32 cellular contexts compared by ENCODE assay signal in the genomic region with DNA sequence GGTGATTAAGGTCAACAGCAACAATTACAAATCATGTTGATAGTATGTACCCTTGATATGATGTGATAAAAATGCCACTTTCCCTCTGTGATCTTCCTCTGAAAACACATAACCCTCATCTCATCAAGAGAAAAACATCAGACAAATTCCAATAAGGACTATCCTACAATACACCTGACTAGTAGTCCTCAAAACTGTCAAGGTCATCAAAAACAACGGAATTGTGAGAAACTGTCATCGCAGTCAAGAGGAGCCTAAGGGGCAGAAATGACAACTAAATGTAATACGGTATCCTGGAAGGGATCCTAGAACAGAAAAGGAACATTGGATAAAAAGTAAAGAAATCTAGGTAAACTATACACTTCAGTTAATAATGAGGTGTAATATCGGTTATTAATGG. TPM values are rescaled to one million over a fixed set of nuclear protein-coding genes. Genes with fewer than 3 reads are reported as not detected.
"Had no signal": no experiment of that assay in that cellular context is flagged by ENCODE, and none has a peak within 500 bp of the region (broad histone marks: within the 10 kb centered on the region; RNA-seq: fewer than 3 reads in every experiment).

No MANE protein-coding gene starts in this region.

- H3K27me3 Mint-ChIP-seq: activated CD4-positive, alpha-beta T cell treated with anti-CD3 and anti-CD28 coated beads, Interleukin-2, amount 10 ng/mL, durations not matched to agents 7 days and 5 days; activated naive CD4-positive, alpha-beta T cell treated with anti-CD3 and anti-CD28 coated beads, Interleukin-2, amount 50 U/mL, for 24 hours; activated naive CD8-positive, alpha-beta T cell treated with anti-CD3 and anti-CD28 coated beads, Interleukin-2, amount 10 ng/mL, durations not matched to agents 7 days and 5 days; activated T-cell treated with anti-CD3 and anti-CD28 coated beads, Interleukin-2, amount 50 U/mL, for 24 hours had no signal

- H3K4me3 ChIP-seq: ascending aorta, cardiac muscle cell, MG63 had no signal

- H3K27ac ChIP-seq: ascending aorta, cardiac muscle cell had no signal

- H3K4me3 Mint-ChIP-seq: activated CD4-positive, alpha-beta T cell treated with anti-CD3 and anti-CD28 coated beads for 36 hours; activated CD4-positive, alpha-beta T cell treated with anti-CD3 and anti-CD28 coated beads, Interleukin-2, amount 10 ng/mL, durations not matched to agents 7 days and 5 days; activated CD8-positive, alpha-beta T cell treated with anti-CD3 and anti-CD28 coated beads, Interleukin-2, amount 10 ng/mL, durations not matched to agents 7 days and 5 days; activated naive CD4-positive, alpha-beta T cell treated with anti-CD3 and anti-CD28 coated beads, Interleukin-2, amount 50 U/mL, for 24 hours; activated naive CD8-positive, alpha-beta T cell treated with anti-CD3 and anti-CD28 coated beads, Interleukin-2, amount 10 ng/mL, durations not matched to agents 7 days and 5 days; activated T-cell treated with anti-CD3 and anti-CD28 coated beads, Interleukin-2, amount 50 U/mL, for 24 hours; central memory CD8-positive, alpha-beta T cell; T-helper 1 cell treated with Interleukin-12 subunit alpha and Interleukin-12 subunit beta and Interleukin-4 antibody, amounts not matched to agents 30 μg/mL and 1 μg/mL, for 36 hours; T-helper 2 cell treated with Interferon-gamma antibody and Interleukin-4, amounts not matched to agents 5 μg/mL and 100 μg/mL, for 36 hours; WTC11 had no signal

- H3K27ac Mint-ChIP-seq: activated CD4-positive, alpha-beta T cell treated with anti-CD3 and anti-CD28 coated beads for 36 hours; activated CD4-positive, alpha-beta T cell treated with anti-CD3 and anti-CD28 coated beads, Interleukin-2, amount 10 ng/mL, durations not matched to agents 7 days and 5 days; activated CD8-positive, alpha-beta T cell treated with anti-CD3 and anti-CD28 coated beads, Interleukin-2, amount 10 ng/mL, durations not matched to agents 7 days and 5 days; activated naive CD4-positive, alpha-beta T cell treated with anti-CD3 and anti-CD28 coated beads, Interleukin-2, amount 50 U/mL, for 24 hours; activated naive CD8-positive, alpha-beta T cell treated with anti-CD3 and anti-CD28 coated beads, Interleukin-2, amount 10 ng/mL, durations not matched to agents 7 days and 5 days; activated T-cell treated with anti-CD3 and anti-CD28 coated beads, Interleukin-2, amount 50 U/mL, for 24 hours; activated T-helper 2 cell treated with anti-CD3 and anti-CD28 coated beads, Interferon-gamma antibody, Interleukin-2, Interleukin-4, amounts not matched to agents 10 μg/mL and 5 μg/mL and 100 μg/mL, durations not matched to agents 14 hours and 24 hours and 36 hours; T-helper 2 cell treated with Interferon-gamma antibody and Interleukin-4, amounts not matched to agents 5 μg/mL and 100 μg/mL, for 36 hours; WTC11 had no signal

- FAIRE-seq: TTC549 had no signal

- ATAC-seq: activated CD4-positive, alpha-beta T cell treated with anti-CD3 and anti-CD28 coated beads for 36 hours; activated CD4-positive, CD25-positive, alpha-beta regulatory T cell treated with anti-CD3 and anti-CD28 coated beads, Interleukin-2, amount 50 U/mL, for 24 hours; activated CD8-positive, alpha-beta T cell treated with anti-CD3 and anti-CD28 coated beads, Interleukin-2, amount 10 ng/mL, durations not matched to agents 7 days and 5 days; WTC11 had no signal

- H3K9me3 ChIP-seq: MG63 had no signal

- H3K27me3 ChIP-seq: ascending aorta, MG63 had no signal

- DNase-seq: activated CD4-positive, alpha-beta T cell treated with anti-CD3 and anti-CD28 coated beads for 36 hours; activated CD4-positive, alpha-beta T cell treated with anti-CD3 and anti-CD28 coated beads, Interleukin-2, amount 10 ng/mL, durations not matched to agents 7 days and 5 days; activated CD4-positive, alpha-beta T cell treated with anti-CD3 and anti-CD28 coated beads, Interleukin-2, amount 50 U/mL, for 48 hours; activated CD8-positive, alpha-beta T cell treated with anti-CD3 and anti-CD28 coated beads, Interleukin-2, amount 10 ng/mL, durations not matched to agents 7 days and 5 days; activated gamma-delta T cell; activated naive CD4-positive, alpha-beta T cell treated with Interleukin-2 at 50 U/mL for 16 hours; activated naive CD8-positive, alpha-beta T cell treated with anti-CD3 and anti-CD28 coated beads, Interleukin-2, amount 10 ng/mL, durations not matched to agents 7 days and 5 days; activated T-cell treated with anti-CD3 and anti-CD28 coated beads, Interleukin-2, amount 50 U/mL, for 24 hours; amygdala; Kasumi-1; MG63; NCI-H1048; NCI-H1105 treated with DMSO at 0.1 percent for 48 hours; NCI-H1436; NCI-H1694; NCI-H1930; NCI-H2081 treated with DMSO at 0.1 percent for 48 hours; NCI-H226; NCI-H446 treated with DMSO at 0.1 percent for 48 hours; NCI-H524; NCI-H69; Right ventricle myocardium superior had no signal

- H3K4me1 Mint-ChIP-seq: central memory CD8-positive, alpha-beta T cell had no signal

- H3K36me3 ChIP-seq: ascending aorta, cardiac muscle cell, MG63 had no signal

RNA-seq across cellular contexts. Expression of a gene that starts 59.7 kb away (rescaled TPM):
- total RNA-seq: activated CD4-positive, alpha-beta T cell treated with anti-CD3 and anti-CD28 coated beads, Interleukin-2, amount 10 ng/mL, durations not matched to agents 7 days and 5 days; activated CD8-positive, alpha-beta T cell treated with anti-CD3 and anti-CD28 coated beads, Interleukin-2, amount 10 ng/mL, durations not matched to agents 7 days and 5 days; activated naive CD8-positive, alpha-beta T cell treated with anti-CD3 and anti-CD28 coated beads, Interleukin-2, amount 10 ng/mL, durations not matched to agents 7 days and 5 days; cardiac muscle cell had no signal
